ENCODE assay signal across 28 cellular contexts in the genomic region with DNA sequence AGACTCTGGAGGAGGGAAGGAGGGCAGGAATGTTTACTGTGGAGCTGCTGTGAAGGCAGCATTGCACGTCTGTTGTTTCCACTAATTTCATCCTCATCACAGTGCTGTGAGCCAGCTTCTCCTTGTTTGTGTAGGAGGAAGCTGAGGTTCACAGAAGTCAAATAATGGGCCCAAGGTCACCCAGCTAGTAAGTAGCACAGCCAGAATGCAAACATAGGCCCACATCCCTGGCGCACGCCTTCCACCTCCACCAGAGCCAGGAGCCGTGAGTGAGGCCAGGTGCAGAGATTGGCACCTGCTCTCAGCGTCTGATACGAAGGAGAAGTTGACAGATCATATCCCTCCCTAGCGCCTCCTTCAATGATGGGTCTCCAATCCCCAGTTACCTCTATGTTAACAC.
"Had no signal": no experiment of that assay in that cellular context is flagged by ENCODE, and none has a peak within 500 bp of the region (broad histone marks: within the 10 kb centered on the region; RNA-seq: fewer than 3 reads in every experiment).

No MANE protein-coding gene starts in this region.

- H3K9me3 Mint-ChIP-seq: activated CD4-positive, alpha-beta memory T cell treated with anti-CD3 and anti-CD28 coated beads for 36 hours; activated T-helper 2 cell treated with anti-CD3 and anti-CD28 coated beads, Interferon-gamma antibody, Interleukin-2, Interleukin-4, amounts not matched to agents 10 μg/mL and 5 μg/mL and 100 μg/mL, durations not matched to agents 14 hours and 24 hours and 36 hours; effector memory CD8-positive, alpha-beta T cell; stimulated activated effector memory CD8-positive, alpha-beta T cell treated with anti-CD3 and anti-CD28 coated beads, Interleukin-12 subunit alpha, Interleukin-12 subunit beta, amount 100 ng/mL, for 72 hours; stimulated activated naive CD8-positive, alpha-beta T cell treated with anti-CD3 and anti-CD28 coated beads, Interleukin-15, Interleukin-2, amounts not matched to agents 100 ng/mL and 50 ng/mL, for 24 hours had no signal

- H3K4me3 Mint-ChIP-seq: activated CD4-positive, alpha-beta memory T cell treated with anti-CD3 and anti-CD28 coated beads for 36 hours; activated naive CD8-positive, alpha-beta T cell; brain; effector memory CD8-positive, alpha-beta T cell; mesothelial cell of epicardium; nephron progenitor cell; stimulated activated effector memory CD8-positive, alpha-beta T cell treated with anti-CD3 and anti-CD28 coated beads, Interleukin-12 subunit alpha, Interleukin-12 subunit beta, amount 100 ng/mL, for 72 hours; stimulated activated naive CD8-positive, alpha-beta T cell treated with anti-CD3 and anti-CD28 coated beads, Interleukin-15, Interleukin-2, amounts not matched to agents 100 ng/mL and 50 ng/mL, for 24 hours had no signal

- H3K4me1 Mint-ChIP-seq: naive B cell, nephron progenitor cell had no signal

- H3K27ac Mint-ChIP-seq: activated CD4-positive, alpha-beta memory T cell treated with anti-CD3 and anti-CD28 coated beads for 36 hours; activated naive CD8-positive, alpha-beta T cell; activated T-helper 2 cell treated with anti-CD3 and anti-CD28 coated beads, Interferon-gamma antibody, Interleukin-2, Interleukin-4, amounts not matched to agents 10 μg/mL and 5 μg/mL and 100 μg/mL, durations not matched to agents 14 hours and 24 hours and 36 hours; brain; effector memory CD8-positive, alpha-beta T cell; mesothelial cell of epicardium; naive B cell; nephron progenitor cell; stimulated activated effector memory CD8-positive, alpha-beta T cell treated with anti-CD3 and anti-CD28 coated beads, Interleukin-12 subunit alpha, Interleukin-12 subunit beta, amount 100 ng/mL, for 72 hours; stimulated activated naive CD8-positive, alpha-beta T cell treated with anti-CD3 and anti-CD28 coated beads, Interleukin-15, Interleukin-2, amounts not matched to agents 100 ng/mL and 50 ng/mL, for 24 hours had no signal

- DNase-seq: activated CD4-positive, alpha-beta memory T cell treated with anti-CD3 and anti-CD28 coated beads for 36 hours; activated CD4-positive, alpha-beta T cell treated with anti-CD3 and anti-CD28 coated beads for 4 hours; activated naive CD4-positive, alpha-beta T cell treated with Interleukin-2 at 50 U/mL for 16 hours; activated T-cell treated with anti-CD3 and anti-CD28 coated beads, Interleukin-2, amount 50 U/mL, for 48 hours; aorta; cerebellar nuclear complex; cortex of kidney; effector memory CD8-positive, alpha-beta T cell; foreskin fibroblast; head of caudate nucleus; hippocampal formation; left cardiac atrium; mammary epithelial cell; naive B cell; nephron progenitor cell; ovary; retina; stimulated activated CD4-positive, alpha-beta T cell treated with anti-CD3 and anti-CD28 coated beads, Interleukin-12 subunit alpha, Interleukin-12 subunit beta, amount 100 ng/mL, for 4 hours; stimulated activated CD4-positive, alpha-beta T cell treated with anti-CD3 and anti-CD28 coated beads, Interleukin-4, amount 100 ng/mL, for 24 hours; thyroid gland; upper lobe of left lung had no signal

- ATAC-seq: effector memory CD8-positive, alpha-beta T cell; left cardiac atrium; sciatic nerve; stimulated activated effector memory CD8-positive, alpha-beta T cell treated with anti-CD3 and anti-CD28 coated beads, Interleukin-12 subunit alpha, Interleukin-12 subunit beta, amount 100 ng/mL, for 72 hours had no signal
